ENCODE assay signal across 17 cellular contexts in the genomic region with DNA sequence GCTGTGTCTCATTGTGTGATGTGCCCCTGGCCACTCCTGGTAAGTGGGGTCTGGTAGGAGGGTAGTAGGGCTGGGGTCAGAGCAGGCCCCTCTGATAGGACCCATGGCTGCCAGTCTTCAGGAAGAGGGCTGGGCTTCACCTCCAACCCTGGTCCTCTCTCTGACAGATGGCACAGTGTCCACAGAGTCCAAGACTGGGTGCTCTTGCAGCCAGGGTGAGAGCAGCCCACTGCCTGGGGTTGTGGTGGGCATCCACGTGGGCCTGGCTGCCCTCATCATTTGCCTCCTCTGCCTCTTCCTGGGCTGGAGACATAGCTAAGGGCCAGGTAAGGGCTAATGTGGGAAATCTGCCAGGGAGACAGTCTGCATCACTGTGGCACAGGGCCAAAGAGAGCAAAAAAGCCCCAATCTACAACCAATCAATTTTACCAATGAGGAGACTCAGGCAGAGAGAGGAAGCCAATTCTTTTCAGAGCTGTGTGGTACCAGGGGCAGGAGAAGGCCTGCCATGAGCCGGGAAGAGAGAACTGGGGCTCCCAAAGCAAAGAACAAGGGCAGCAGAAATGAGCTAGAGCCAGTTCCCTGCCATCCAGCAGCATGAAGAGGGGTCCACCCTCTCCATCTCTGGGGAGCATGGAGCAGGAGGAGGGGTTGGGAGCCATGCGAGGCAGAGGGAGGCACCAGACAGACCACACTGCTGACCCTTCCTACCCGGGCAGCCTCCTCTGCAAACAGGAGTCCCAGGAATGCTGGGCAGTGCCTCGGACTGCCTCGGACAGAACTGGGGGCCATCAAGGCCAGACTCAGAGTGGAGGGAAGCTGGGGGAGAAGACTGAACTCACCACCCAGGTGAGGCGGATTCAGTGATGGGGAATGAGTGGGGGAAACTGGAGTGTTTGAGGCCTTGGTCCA. TPM values are rescaled to one million over a fixed set of nuclear protein-coding genes. Genes with fewer than 3 reads are reported as not detected.
DNase-seq lines count a peak whose midpoint lies in the region; ATAC-seq, FAIRE-seq and TF ChIP-seq lines count a peak whose summit lies in the region.
"Had no signal": no experiment of that assay in that cellular context is flagged by ENCODE, and none has a peak within 500 bp of the region (broad histone marks: within the 10 kb centered on the region; RNA-seq: fewer than 3 reads in every experiment).

No MANE protein-coding gene starts in this region.

- CTCF ChIA-PET in CD4-positive, alpha-beta memory T cell (lab: Charles Lee; ENCODE audit: partially characterized antibody) = interaction anchor here (0.6 to 9.6 kb wide), 5 partner anchors 17 to 234 kb away, joined by 3 to 169 read pairs (median 3); a partner anchor contains a TSS
- CTCF ChIA-PET in naive thymus-derived CD4-positive, alpha-beta T cell (lab: Charles Lee) = interaction anchor here (0.7 to 1.5 kb wide), 5 partner anchors 9 to 189 kb away, joined by 3 to 6 read pairs (median 3); a partner anchor contains a TSS
- CTCF ChIA-PET in activated CD4-positive, alpha-beta memory T cell treated with anti-CD3 and anti-CD28 coated beads for 36 hours (lab: Charles Lee) = interaction anchor here (1.0 to 1.6 kb wide), 3 partner anchors 27 to 144 kb away, joined by 3 to 7 read pairs (median 3); a partner anchor contains a TSS

- H3K4me3 Mint-ChIP-seq in CD4-positive, alpha-beta memory T cell = no peak overlapping the region
- peak overlapping the region; percentile 57 for H3K4me3 Mint-ChIP-seq in astrocyte (ENCODE audit: unreplicated experiment)
- no peak overlapping the region for H3K4me3 Mint-ChIP-seq in naive thymus-derived CD4-positive, alpha-beta T cell
- no peak overlapping the region for H3K4me3 Mint-ChIP-seq in activated CD4-positive, alpha-beta memory T cell treated with anti-CD3 and anti-CD28 coated beads for 36 hours

- POLR2A ChIA-PET in CD4-positive, alpha-beta memory T cell (lab: Charles Lee; ENCODE audit: partially characterized antibody) = interaction anchor here (0.7 to 3.4 kb wide), 4 partner anchors 121 to 188 kb away, joined by 4 to 12 read pairs (median 6); a partner anchor contains a TSS
- POLR2A ChIA-PET in naive thymus-derived CD4-positive, alpha-beta T cell (lab: Charles Lee) = interaction anchor here (0.8 to 3.2 kb wide), 4 partner anchors 18 to 188 kb away, joined by 3 to 25 read pairs (median 6); a partner anchor contains a TSS
- POLR2A ChIA-PET in activated CD4-positive, alpha-beta memory T cell treated with anti-CD3 and anti-CD28 coated beads for 36 hours (lab: Charles Lee) = interaction anchor here (1.7 kb wide), 1 partner anchor 120 kb away, joined by 4 read pairs; no protein-coding TSS in a partner anchor

- peak overlapping the region in 6 of 7 donors; percentile 52 to 88 (median 68) for H3K27ac Mint-ChIP-seq in CD4-positive, alpha-beta memory T cell
- H3K27ac Mint-ChIP-seq in astrocyte (ENCODE audit: unreplicated experiment) = no peak overlapping the region
- peak overlapping the region in 6 of 9 donors; percentile 18 to 87 (median 44) for H3K27ac Mint-ChIP-seq in naive thymus-derived CD4-positive, alpha-beta T cell
- H3K27ac Mint-ChIP-seq in activated CD4-positive, alpha-beta memory T cell treated with anti-CD3 and anti-CD28 coated beads for 36 hours = no peak overlapping the region

- peaks cover 5 to 13% of the 10 kb centered on the region in 2 donors for H3K36me3 Mint-ChIP-seq in CD4-positive, alpha-beta memory T cell
- peaks cover 10% of the 10 kb centered on the region for H3K36me3 Mint-ChIP-seq in astrocyte (ENCODE audit: low read depth, unreplicated experiment)
- H3K36me3 Mint-ChIP-seq in naive thymus-derived CD4-positive, alpha-beta T cell = peaks cover 0 to 6% (median 3%) of the 10 kb centered on the region in 5 donors
- peaks cover 5% of the 10 kb centered on the region for H3K36me3 Mint-ChIP-seq in activated CD4-positive, alpha-beta memory T cell treated with anti-CD3 and anti-CD28 coated beads for 36 hours

- no peaks in the 10 kb centered on the region for H3K9me3 Mint-ChIP-seq in CD4-positive, alpha-beta memory T cell
- no peaks in the 10 kb centered on the region for H3K9me3 Mint-ChIP-seq in astrocyte (ENCODE audit: unreplicated experiment)
- peaks cover 0 to 4% (median 0%) of the 10 kb centered on the region in 11 donors for H3K9me3 Mint-ChIP-seq in naive thymus-derived CD4-positive, alpha-beta T cell
- H3K9me3 Mint-ChIP-seq in activated CD4-positive, alpha-beta memory T cell treated with anti-CD3 and anti-CD28 coated beads for 36 hours = no peaks in the 10 kb centered on the region

- intact Hi-C loops in CD4-positive, alpha-beta memory T cell (cut with micrococcal nuclease) = no loop called here
- intact Hi-C loops in naive thymus-derived CD4-positive, alpha-beta T cell (cut with micrococcal nuclease) = no loop called here
- intact Hi-C loops in activated CD4-positive, alpha-beta memory T cell treated with anti-CD3 and anti-CD28 coated beads for 36 hours (cut with micrococcal nuclease) = loop anchor here (10.0 kb wide), 1 partner anchor 473 kb away; a partner anchor contains a TSS

- no peak for DNase-seq in CD4-positive, alpha-beta memory T cell
- DNase-seq in astrocyte (ENCODE audit: low read depth) = no peak
- no peak for DNase-seq in naive thymus-derived CD4-positive, alpha-beta T cell
- DNase-seq in activated CD4-positive, alpha-beta memory T cell treated with anti-CD3 and anti-CD28 coated beads for 36 hours = no peak
- DNase-seq: activated CD4-positive, alpha-beta T cell treated with anti-CD3 and anti-CD28 coated beads for 48 hours; AML-193; aorta; colonic mucosa; GM23248; left ventricle myocardium superior; NCI-H2081 treated with DMSO at 0.1 percent for 48 hours; NCI-H524 had no signal

- H3K4me2 ChIP-seq in BLaER1 treated with 17β-estradiol and CSF1 and Interleukin-3, amounts not matched to agents 10 nM and 100 nM = peak overlapping the region; percentile 59 to 89 (median 81)
- no peak overlapping the region for H3K4me2 ChIP-seq in astrocyte (ENCODE audit: low read length)

- no peaks in the 10 kb centered on the region for H3K79me2 ChIP-seq in astrocyte (ENCODE audit: insufficient read depth, low read length)
- H3K79me2 ChIP-seq: parathyroid adenoma had no signal

- no peak for ATAC-seq in naive thymus-derived CD4-positive, alpha-beta T cell
- ATAC-seq in GM21515 (IDR thresholded peaks at IDR 0.05; ENCODE audit: unreplicated experiment) = no peak
- ATAC-seq in HG02981 (IDR thresholded peaks at IDR 0.05; ENCODE audit: unreplicated experiment) = no peak
- ATAC-seq: left ventricle myocardium superior had no signal

- H2AFZ ChIP-seq in astrocyte (ENCODE audit: low read depth, low read length) = no peak overlapping the region
- H2AFZ ChIP-seq: GM23248, parathyroid adenoma had no signal

- H3K27me3 ChIP-seq in BLaER1 treated with 17β-estradiol and CSF1 and Interleukin-3, amounts not matched to agents 10 nM and 100 nM = no peaks in the 10 kb centered on the region
- H3K27me3 ChIP-seq in CD4-positive, alpha-beta memory T cell (ENCODE audit: insufficient read depth, low read length) = no peaks in the 10 kb centered on the region
- H3K27me3 ChIP-seq in astrocyte (ENCODE audit: insufficient read depth, low read length) = no peaks in the 10 kb centered on the region
- no peaks in the 10 kb centered on the region for H3K27me3 ChIP-seq in naive thymus-derived CD4-positive, alpha-beta T cell (ENCODE audit: control insufficient read depth in 2 of 2, insufficient read depth in 2 of 2, low read length in 2 of 2)
- H3K27me3 ChIP-seq: colonic mucosa, suprapubic skin had no signal

- peak overlapping the region in 6 of 11 experiments; percentile 1 to 50 (median 19); a peak in 4 of 22 replicates for H3K9ac ChIP-seq in BLaER1 treated with 17β-estradiol and CSF1 and Interleukin-3, amounts not matched to agents 10 nM and 100 nM
- H3K9ac ChIP-seq in astrocyte (ENCODE audit: low read length) = no peak overlapping the region
- H3K9ac ChIP-seq: GM23248, parathyroid adenoma had no signal

- no peak for TF ChIP-seq CTCF in astrocyte (IDR thresholded peaks at IDR 0.05; ENCODE audit: insufficient read depth, low read depth, low read length)

- no peaks in the 10 kb centered on the region for H3K27me3 Mint-ChIP-seq in CD4-positive, alpha-beta memory T cell
- no peaks in the 10 kb centered on the region for H3K27me3 Mint-ChIP-seq in astrocyte (ENCODE audit: low read depth, unreplicated experiment)
- no peaks in the 10 kb centered on the region for H3K27me3 Mint-ChIP-seq in naive thymus-derived CD4-positive, alpha-beta T cell
- no peaks in the 10 kb centered on the region for H3K27me3 Mint-ChIP-seq in activated CD4-positive, alpha-beta memory T cell treated with anti-CD3 and anti-CD28 coated beads for 36 hours

- peaks cover 0 to 20% (median 5%) of the 10 kb centered on the region in 11 experiments; a peak in 8 of 22 replicates for H4K20me1 ChIP-seq in BLaER1 treated with 17β-estradiol and CSF1 and Interleukin-3, amounts not matched to agents 10 nM and 100 nM
- peaks cover 8% of the 10 kb centered on the region for H4K20me1 ChIP-seq in astrocyte (ENCODE audit: insufficient read depth, low read length)

- no peak for FAIRE-seq in astrocyte (lab: Jason Lieb, UNC)

- peaks cover 46 to 80% (median 68%) of the 10 kb centered on the region in 10 experiments for H3K4me1 ChIP-seq in BLaER1 treated with 17β-estradiol and CSF1 and Interleukin-3, amounts not matched to agents 10 nM and 100 nM
- peaks cover 22% of the 10 kb centered on the region for H3K4me1 ChIP-seq in CD4-positive, alpha-beta memory T cell (ENCODE audit: insufficient read depth, low read length)
- peaks cover 8% of the 10 kb centered on the region for H3K4me1 ChIP-seq in astrocyte (ENCODE audit: insufficient read depth, low read length)
- peaks cover 9 to 31% of the 10 kb centered on the region in 2 donors for H3K4me1 ChIP-seq in naive thymus-derived CD4-positive, alpha-beta T cell (ENCODE audit: control insufficient read depth in 2 of 2, insufficient read depth in 2 of 2, low read length in 2 of 2)
- H3K4me1 ChIP-seq: colonic mucosa, parathyroid adenoma had no signal

- no peak overlapping the region for H3K4me3 ChIP-seq in BLaER1 treated with 17β-estradiol and CSF1 and Interleukin-3, amounts not matched to agents 10 nM and 100 nM
- H3K4me3 ChIP-seq in CD4-positive, alpha-beta memory T cell (ENCODE audit: low read length in 2 of 2) = no peak overlapping the region
- no peak overlapping the region for H3K4me3 ChIP-seq in astrocyte (ENCODE audit: insufficient read depth, low read depth, low read length)
- no peak overlapping the region for H3K4me3 ChIP-seq in naive thymus-derived CD4-positive, alpha-beta T cell (ENCODE audit: low read length)
- H3K4me3 ChIP-seq: colonic mucosa, GM23248, suprapubic skin had no signal

- peaks cover 24 to 46% (median 30%) of the 10 kb centered on the region in 4 donors for H3K4me1 Mint-ChIP-seq in CD4-positive, alpha-beta memory T cell
- peaks cover 7% of the 10 kb centered on the region for H3K4me1 Mint-ChIP-seq in astrocyte (ENCODE audit: low read depth, unreplicated experiment)
- peaks cover 23 to 45% (median 29%) of the 10 kb centered on the region in 7 donors for H3K4me1 Mint-ChIP-seq in naive thymus-derived CD4-positive, alpha-beta T cell
- H3K4me1 Mint-ChIP-seq in activated CD4-positive, alpha-beta memory T cell treated with anti-CD3 and anti-CD28 coated beads for 36 hours (ENCODE audit: low read depth) = peaks cover 33% of the 10 kb centered on the region

- peaks cover 3 to 31% (median 18%) of the 10 kb centered on the region in 11 experiments; a peak in 18 of 22 replicates for H3K36me3 ChIP-seq in BLaER1 treated with 17β-estradiol and CSF1 and Interleukin-3, amounts not matched to agents 10 nM and 100 nM
- H3K36me3 ChIP-seq in CD4-positive, alpha-beta memory T cell (ENCODE audit: insufficient read depth, low read length) = peaks cover 4% of the 10 kb centered on the region
- H3K36me3 ChIP-seq in astrocyte (ENCODE audit: insufficient read depth, low read length) = peaks cover 5% of the 10 kb centered on the region
- H3K36me3 ChIP-seq in naive thymus-derived CD4-positive, alpha-beta T cell (ENCODE audit: control insufficient read depth in 2 of 3, insufficient read depth in 3 of 3, low read length in 3 of 3) = peaks cover 0 to 10% (median 0%) of the 10 kb centered on the region in 3 experiments
- H3K36me3 ChIP-seq: colonic mucosa had no signal

- H3K27ac ChIP-seq in BLaER1 treated with 17β-estradiol and CSF1 and Interleukin-3, amounts not matched to agents 10 nM and 100 nM = peak overlapping the region in 9 of 11 experiments; percentile 50 to 79 (median 62); a peak in 15 of 22 replicates
- no peak overlapping the region for H3K27ac ChIP-seq in CD4-positive, alpha-beta memory T cell (ENCODE audit: low read depth, low read length)
- no peak overlapping the region for H3K27ac ChIP-seq in astrocyte (ENCODE audit: low read depth, low read length)
- no peak overlapping the region for H3K27ac ChIP-seq in naive thymus-derived CD4-positive, alpha-beta T cell (ENCODE audit: low read depth, low read length)
- H3K27ac ChIP-seq: colonic mucosa, GM23248, parathyroid adenoma, suprapubic skin had no signal

- no peaks in the 10 kb centered on the region for H3K9me3 ChIP-seq in BLaER1 treated with 17β-estradiol and CSF1 and Interleukin-3, amounts not matched to agents 10 nM and 100 nM (replicated peaks in 1 of 11)
- H3K9me3 ChIP-seq in CD4-positive, alpha-beta memory T cell (ENCODE audit: control insufficient read depth in 1 of 2, low read length in 2 of 2) = no peaks in the 10 kb centered on the region
- H3K9me3 ChIP-seq in astrocyte (ENCODE audit: insufficient read depth, low read depth, low read length) = no peaks in the 10 kb centered on the region
- no peaks in the 10 kb centered on the region for H3K9me3 ChIP-seq in naive thymus-derived CD4-positive, alpha-beta T cell (ENCODE audit: control insufficient read depth in 2 of 3, low read length in 3 of 3)
- H3K9me3 ChIP-seq: colonic mucosa, suprapubic skin had no signal

RNA-seq across cellular contexts. Expression of a gene that starts 26.8 kb away (rescaled TPM):
- 10 to 100 TPM; 18.2 to 20.5 TPM for total RNA-seq in CD4-positive, alpha-beta memory T cell
- polyA plus RNA-seq in CD4-positive, alpha-beta memory T cell = 1 to 10 TPM; 7.9 to 9.2 TPM
- 5.9 and 8.5 TPM in 2 replicates for total RNA-seq in astrocyte
- 10 to 100 TPM in 4 of 5 experiments, 1 to 10 TPM in 1; 9.1 to 34.2 (median 11.6) TPM for total RNA-seq in naive thymus-derived CD4-positive, alpha-beta T cell
- polyA plus RNA-seq in naive thymus-derived CD4-positive, alpha-beta T cell = 1 to 10 TPM; 3.4 to 7.2 TPM
- total RNA-seq in activated CD4-positive, alpha-beta memory T cell treated with anti-CD3 and anti-CD28 coated beads for 36 hours = 1 to 10 TPM; 5.9 to 7.8 TPM

Comparison
In these comparisons a context has a peak if more than half of its experiments do, and no peak if none do; other contexts are left out.
1. H3K27ac ChIP-seq: peak in BLaER1 treated with 17β-estradiol and CSF1 and Interleukin-3, amounts not matched to agents 10 nM and 100 nM (9 of 11); none in CD4-positive, alpha-beta memory T cell (single experiment), astrocyte (single experiment) and naive thymus-derived CD4-positive, alpha-beta T cell (single experiment).
2. H3K27ac Mint-ChIP-seq: peak in CD4-positive, alpha-beta memory T cell (6 of 7) and naive thymus-derived CD4-positive, alpha-beta T cell (6 of 9); none in astrocyte (single experiment) and activated CD4-positive, alpha-beta memory T cell treated with anti-CD3 and anti-CD28 coated beads for 36 hours (single experiment).